ENCODE assay signal across 18 cellular contexts in the genomic region with DNA sequence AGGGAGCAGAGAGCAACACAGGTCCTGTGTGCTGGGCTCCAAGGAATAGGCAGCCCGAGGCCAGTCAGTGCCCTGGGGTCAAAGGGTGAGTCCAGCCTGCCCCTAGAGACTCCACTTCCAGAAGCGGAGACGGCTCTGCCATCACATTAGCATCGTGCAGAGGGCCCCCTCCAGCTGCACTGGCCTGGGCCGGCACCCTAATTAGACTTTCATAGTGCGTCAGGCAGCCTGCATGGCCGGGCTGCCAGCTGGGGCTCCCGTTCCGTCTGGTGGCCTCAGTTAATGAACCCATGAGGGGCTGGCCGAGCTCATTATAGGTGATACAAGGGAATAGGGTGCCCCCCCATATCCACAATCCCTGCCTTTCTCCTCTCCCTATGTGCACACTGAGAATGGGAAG.
A peak's percentile ranks its signal among the peaks of the same experiment; 100 is the strongest.
DNase-seq lines count a peak whose midpoint lies in the region; ATAC-seq and TF ChIP-seq lines count a peak whose summit lies in the region.
"Had no signal": no experiment of that assay in that cellular context is flagged by ENCODE, and none has a peak within 500 bp of the region (broad histone marks: within the 10 kb centered on the region; RNA-seq: fewer than 3 reads in every experiment).

No MANE protein-coding gene starts in this region.

- H3K4me1 ChIP-seq in endodermal cell (ENCODE audit: control insufficient read depth, insufficient read depth, low read length) = peaks cover 11% of the 10 kb centered on the region
- H3K4me1 ChIP-seq: BE2C had no signal

- no peak for ATAC-seq in GM21825 (IDR thresholded peaks at IDR 0.05; ENCODE audit: unreplicated experiment)

- H3K4me3 ChIP-seq in endodermal cell (ENCODE audit: low read length) = no peak overlapping the region
- H3K4me3 ChIP-seq: MG63, PC-9 had no signal

- peaks cover 4% of the 10 kb centered on the region for H3K27me3 ChIP-seq in endodermal cell (ENCODE audit: control insufficient read depth, insufficient read depth, low read length, poor library complexity, severe bottlenecking)
- H3K27me3 ChIP-seq: BE2C, MG63 had no signal

- peak overlapping the region; percentile 81 for H3K27ac ChIP-seq in endodermal cell (ENCODE audit: low read depth, low read length)
- H3K27ac ChIP-seq in temporal lobe (ENCODE audit: low read depth, low read length) = peak overlapping the region; percentile 22
- H3K27ac ChIP-seq: PC-9 had no signal

- no peak for DNase-seq in endodermal cell
- DNase-seq in left kidney (ENCODE audit: low read depth, low spot score) = peak; percentile 78
- DNase-seq in neural crest cell (ENCODE audit: low read depth, low spot score) = peak; percentile 53
- DNase-seq in EL = no peak
- no peak for DNase-seq in D341Med (ENCODE audit: low spot score)
- DNase-seq: BE2C; CD8-positive, alpha-beta memory T cell; H9; KBM-7; MG63; NCI-H1694; NCI-H2029 treated with DMSO at 0.1 percent for 48 hours; NCI-H526 treated with DMSO at 0.1 percent for 48 hours; PC-9; Right ventricle myocardium superior had no signal

- H3K4me3 Mint-ChIP-seq in endodermal cell = no peak overlapping the region
- H3K4me3 Mint-ChIP-seq in neural crest cell = peak overlapping the region; percentile 68
- H3K4me3 Mint-ChIP-seq: CD14-positive monocyte; CD8-positive, alpha-beta memory T cell; H9 had no signal

- H3K27ac Mint-ChIP-seq in endodermal cell (no peak overlapping the region), neural crest cell (ENCODE audit: unreplicated experiment) (peak overlapping the region; percentile 30)
- H3K27ac Mint-ChIP-seq: CD14-positive monocyte; CD8-positive, alpha-beta memory T cell; H9 had no signal

- H3K9me3 ChIP-seq in endodermal cell (ENCODE audit: control insufficient read depth, low read length) = no peaks in the 10 kb centered on the region
- H3K9me3 ChIP-seq: BE2C, MG63 had no signal

- H3K27me3 Mint-ChIP-seq in endodermal cell (ENCODE audit: insufficient read depth) = peaks cover 7% of the 10 kb centered on the region
- no peaks in the 10 kb centered on the region for H3K27me3 Mint-ChIP-seq in neural crest cell (ENCODE audit: low read depth)
- H3K27me3 Mint-ChIP-seq: CD8-positive, alpha-beta memory T cell had no signal

- no peak overlapping the region for H3K9ac ChIP-seq in endodermal cell (ENCODE audit: extremely low read depth, low read length, poor library complexity, severe bottlenecking)

- H3K9me3 Mint-ChIP-seq in endodermal cell = no peaks in the 10 kb centered on the region
- no peaks in the 10 kb centered on the region for H3K9me3 Mint-ChIP-seq in neural crest cell
- H3K9me3 Mint-ChIP-seq: CD14-positive monocyte; CD8-positive, alpha-beta memory T cell; H9 had no signal

- H3K36me3 Mint-ChIP-seq in endodermal cell (ENCODE audit: low read depth) = no peaks in the 10 kb centered on the region
- H3K36me3 Mint-ChIP-seq in neural crest cell (ENCODE audit: low read depth) = peaks cover 9% of the 10 kb centered on the region
- H3K36me3 Mint-ChIP-seq: CD14-positive monocyte; CD8-positive, alpha-beta memory T cell had no signal

- no peaks in the 10 kb centered on the region for H3K36me3 ChIP-seq in endodermal cell (ENCODE audit: control insufficient read depth, insufficient read depth, low read length)
- H3K36me3 ChIP-seq: BE2C, MG63 had no signal

- 86 to 93% methylated on average over 6 to 10 of the region's 10 CpGs for WGBS in endodermal cell (ENCODE audit: insufficient coverage in 1 of 2, insufficient read length in 1 of 2), 2 experiments

- no peak for TF ChIP-seq CTCF in endodermal cell (conservative IDR thresholded peaks at IDR 0.05)
- TF ChIP-seq CTCF in neural crest cell (conservative IDR thresholded peaks at IDR 0.05) = no peak

- H3K4me1 Mint-ChIP-seq in endodermal cell = peaks cover 23% of the 10 kb centered on the region
- H3K4me1 Mint-ChIP-seq in neural crest cell = peaks cover 50% of the 10 kb centered on the region
- H3K4me1 Mint-ChIP-seq: CD8-positive, alpha-beta memory T cell had no signal

Comparison
In these comparisons a context has a peak if more than half of its experiments do, and no peak if none do; other contexts are left out.
1. DNase-seq: peak in left kidney (single experiment) and neural crest cell (single experiment); none in endodermal cell (single experiment), EL (single experiment) and D341Med (single experiment).